1 cellular context compared by ENCODE assay signal in the genomic region with DNA sequence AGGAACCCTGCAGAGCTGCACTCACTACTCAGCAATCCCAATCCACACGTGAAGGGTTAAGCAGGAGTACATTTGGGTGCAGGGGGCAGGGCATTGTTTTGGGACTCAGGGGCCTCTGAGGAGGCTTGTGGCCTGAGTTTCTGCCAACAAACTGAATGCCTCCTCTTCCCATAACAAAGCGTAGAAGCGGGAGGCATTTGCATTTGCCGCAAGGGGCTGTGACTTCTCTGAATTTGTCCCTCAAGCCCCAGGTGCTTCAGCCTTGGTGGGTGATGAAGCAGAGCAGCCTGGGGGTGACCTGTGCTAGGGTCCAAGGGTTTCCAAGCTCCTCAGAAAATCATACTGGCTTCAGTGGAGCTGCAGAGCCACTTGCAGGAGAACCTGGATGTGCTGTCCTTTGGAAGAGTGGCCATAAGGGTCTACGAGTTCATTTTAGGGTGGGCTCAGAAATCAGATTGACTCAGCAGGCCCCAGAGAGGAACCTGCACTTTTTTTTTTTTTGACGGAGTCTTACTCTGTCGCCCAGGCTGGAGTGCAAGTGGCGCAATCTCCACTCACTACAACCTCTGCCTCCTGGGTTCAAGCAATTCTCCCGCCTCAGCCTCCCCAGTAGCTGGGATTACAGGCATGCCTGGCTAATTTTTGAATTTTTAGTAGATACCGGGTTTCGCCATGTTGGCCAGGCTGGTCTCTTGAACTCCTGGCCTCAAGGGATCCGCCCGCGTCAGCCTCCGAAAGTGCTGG.
TF ChIP-seq lines count a peak whose summit lies in the region.

No MANE protein-coding gene starts in this region.

TF ChIP-seq in H1, 55 proteins besides CTCF, POLR2A, EP300 and RAD21 (continued from another document):
- no peak for TF ChIP-seq SP2 (IDR thresholded peaks at IDR 0.05; ENCODE audit: low read length)
